In genomic region chr15:90230610-90231009, GRCh38 we compare ENCODE assay signal across 1 cellular context.
A peak's percentile ranks its signal among the peaks of the same experiment; 100 is the strongest.
TF ChIP-seq lines count a peak whose summit lies in the region.

No MANE protein-coding gene starts in this region.

TF ChIP-seq in HepG2, 621 proteins besides CTCF, POLR2A, EP300 and RAD21:
- TF ChIP-seq RBFOX2 (IDR thresholded peaks at IDR 0.05; ENCODE audit: low read depth, low read length), result 0 out of 2 replicates have a peak, but pooled peaks have one; percentile 4
- no peak for TF ChIP-seq BRCA1 (CRISPR knock-in tag; IDR thresholded peaks at IDR 0.05)
